ENCODE assay signal across 24 cellular contexts in the genomic region with DNA sequence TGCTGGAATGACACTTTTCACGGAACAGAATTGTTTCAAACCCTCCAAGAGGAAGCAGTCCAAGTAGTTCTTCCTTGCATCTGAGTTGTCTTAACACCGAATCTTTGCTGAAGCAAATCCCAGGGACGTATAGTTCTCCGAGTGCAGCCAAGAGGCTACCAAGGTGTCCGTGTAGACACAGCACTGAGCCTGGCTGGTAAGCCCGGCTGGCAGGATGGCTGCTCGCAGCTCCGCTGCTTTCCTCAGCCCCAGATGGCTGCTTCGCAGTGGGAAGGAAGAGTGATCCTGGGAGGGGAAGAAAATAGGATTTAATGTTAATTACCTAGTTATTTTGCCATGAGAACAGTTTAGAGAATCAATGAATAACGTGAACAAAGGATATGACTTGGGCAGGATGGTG.
DNase-seq lines count a peak whose midpoint lies in the region; ATAC-seq, FAIRE-seq and TF ChIP-seq lines count a peak whose summit lies in the region.
"Had no signal": no experiment of that assay in that cellular context is flagged by ENCODE, and none has a peak within 500 bp of the region (broad histone marks: within the 10 kb centered on the region; RNA-seq: fewer than 3 reads in every experiment).

No MANE protein-coding gene starts in this region.

- no peak for FAIRE-seq in H1 (lab: Jason Lieb, UNC)
- FAIRE-seq: A204.1, D721Med, G401.6, GM19239 had no signal

- peaks cover 49% of the 10 kb centered on the region for H3K27me3 ChIP-seq in IMR-90 (ENCODE audit: control insufficient read depth, insufficient read depth, low read length)
- peaks cover 0 to 2% (median 0%) of the 10 kb centered on the region in 4 experiments; a peak in 1 of 7 replicates for H3K27me3 ChIP-seq in H1 (replicated peaks in 1 of 4; ENCODE audit: control insufficient read depth in 3 of 4, extremely low read depth in 1 of 4, insufficient read depth in 3 of 4, low read length in 3 of 4)
- H3K27me3 ChIP-seq: BE2C, BLaER1 had no signal

- dilution Hi-C loops in IMR-90 (cut with HindIII; ENCODE audit: low sequenced_read_pairs, unreplicated experiment), result no loop called here

- H3K79me2 ChIP-seq in H1 (ENCODE audit: control insufficient read depth in 1 of 2, insufficient read depth in 2 of 2, low read length in 2 of 2), result no peaks in the 10 kb centered on the region

- peaks cover 16% of the 10 kb centered on the region for H3K23me2 ChIP-seq in H1 (ENCODE audit: low read depth, low read length)

- H3K27me3 Mint-ChIP-seq in activated CD4-positive, alpha-beta memory T cell treated with anti-CD3 and anti-CD28 coated beads for 36 hours, result peaks cover 9% of the 10 kb centered on the region
- H3K27me3 Mint-ChIP-seq in activated CD4-positive, alpha-beta memory T cell treated with anti-CD3 and anti-CD28 coated beads, Interleukin-2, amount 10 ng/mL, durations not matched to agents 7 days and 5 days, result peaks cover 8% of the 10 kb centered on the region
- peaks cover 3 to 8% of the 10 kb centered on the region in 2 donors for H3K27me3 Mint-ChIP-seq in natural killer cell (ENCODE audit: low read depth in 2 of 2)

- H2BK15ac ChIP-seq in IMR-90 (ENCODE audit: low read depth, low read length) (no peak overlapping the region), H1 (ENCODE audit: low read length) (no peak overlapping the region; the same call in 1 of the 2 replicates)

- H3K18ac ChIP-seq in IMR-90 (ENCODE audit: low read depth, low read length) (no peak overlapping the region), H1 (ENCODE audit: extremely low read depth, low read length) (no peak overlapping the region)

- no TSS peak for BruUV-seq in IMR-90 (replicated peaks; lab: Mats Ljungman, UMichigan)

- no peak for ATAC-seq in IMR-90 (ENCODE audit: low read depth)
- no peak for ATAC-seq in HG03039 (IDR thresholded peaks at IDR 0.05; ENCODE audit: unreplicated experiment)
- no peak for ATAC-seq in natural killer cell
- no peak for ATAC-seq in HG03521 (IDR thresholded peaks at IDR 0.05; ENCODE audit: unreplicated experiment)

- 83% methylated on average over 4 of the region's 10 CpGs; no CpG with 5 or more reads in 1 of the 2 experiments for WGBS in IMR-90 (ENCODE audit: extremely low coverage in 2 of 2, insufficient read length in 1 of 2), 2 experiments
- 92% methylated on average over 10 of the region's 10 CpGs; no CpG with 5 or more reads in 1 of the 2 experiments for WGBS in H1 (ENCODE audit: extremely low coverage in 1 of 2, insufficient coverage in 1 of 2, insufficient read length in 1 of 2, insufficient replicate concordance in 2 of 2, low coverage in 1 of 2, low lambda C conversion rate in 2 of 2, missing lambda C conversion rate in 1 of 2), 2 experiments

- no peaks in the 10 kb centered on the region; the same call in 1 of the 2 replicates for H4K20me1 ChIP-seq in IMR-90 (ENCODE audit: insufficient read depth, low read length)
- peaks cover 0 to 11% of the 10 kb centered on the region in 2 experiments for H4K20me1 ChIP-seq in H1 (replicated peaks in 1 of 2; ENCODE audit: control insufficient read depth in 1 of 2, insufficient read depth in 2 of 2, low read length in 2 of 2)
- H4K20me1 ChIP-seq: BLaER1 had no signal

- H3K4me1 Mint-ChIP-seq in activated CD4-positive, alpha-beta memory T cell treated with anti-CD3 and anti-CD28 coated beads for 36 hours (ENCODE audit: low read depth), result no peaks in the 10 kb centered on the region
- H3K4me1 Mint-ChIP-seq in activated CD4-positive, alpha-beta memory T cell treated with anti-CD3 and anti-CD28 coated beads, Interleukin-2, amount 10 ng/mL, durations not matched to agents 7 days and 5 days, result no peaks in the 10 kb centered on the region
- no peaks in the 10 kb centered on the region for H3K4me1 Mint-ChIP-seq in natural killer cell
- H3K4me1 Mint-ChIP-seq: CD4-positive, alpha-beta memory T cell had no signal

- no peaks in the 10 kb centered on the region for H3K4me1 ChIP-seq in IMR-90 (ENCODE audit: control insufficient read depth, insufficient read depth, low read length)
- H3K4me1 ChIP-seq in H1 (replicated peaks in 1 of 4; ENCODE audit: control insufficient read depth in 3 of 4, insufficient read depth in 4 of 4, low read length in 3 of 4), result peaks cover 0 to 7% (median 3%) of the 10 kb centered on the region in 4 experiments
- H3K4me1 ChIP-seq: Caco-2 had no signal

- H4K91ac ChIP-seq in IMR-90 (ENCODE audit: insufficient read depth, low read depth, low read length) (no peak overlapping the region), H1 (replicated peaks; ENCODE audit: insufficient read length, low read length) (no peak overlapping the region)

- H4K8ac ChIP-seq in IMR-90 (ENCODE audit: low read depth in 2 of 2, low read length in 2 of 2) (no peak overlapping the region), H1 (ENCODE audit: extremely low read depth, insufficient read depth, low read length) (no peak overlapping the region)

- H3K27ac Mint-ChIP-seq in activated CD4-positive, alpha-beta memory T cell treated with anti-CD3 and anti-CD28 coated beads for 36 hours, result no peak overlapping the region
- H3K27ac Mint-ChIP-seq in activated CD4-positive, alpha-beta memory T cell treated with anti-CD3 and anti-CD28 coated beads, Interleukin-2, amount 10 ng/mL, durations not matched to agents 7 days and 5 days, result no peak overlapping the region
- no peak overlapping the region for H3K27ac Mint-ChIP-seq in natural killer cell
- H3K27ac Mint-ChIP-seq: CD14-positive monocyte; CD4-positive, alpha-beta memory T cell; CD4-positive, CD25-positive, alpha-beta regulatory T cell had no signal

- TF ChIP-seq RAD21 in IMR-90 (IDR thresholded peaks at IDR 0.05; ENCODE audit: low read length) (no peak), H1 (IDR thresholded peaks at IDR 0.05 in 1 of 2, conservative IDR thresholded peaks at IDR 0.05 in 1 of 2; ENCODE audit: low read depth in 2 of 2, low read length in 2 of 2) (no peak)

- H3K56ac ChIP-seq in IMR-90 (ENCODE audit: extremely low read depth, insufficient read depth, low read length) (no peak overlapping the region), H1 (replicated peaks; ENCODE audit: insufficient read length, low read depth, low read length) (peak overlapping the region; percentile 62)

- H2BK12ac ChIP-seq in H1 (ENCODE audit: low read depth, low read length), result no peak overlapping the region

- H3K9me1 ChIP-seq in IMR-90 (ENCODE audit: insufficient read depth, low read length), result peaks cover 10% of the 10 kb centered on the region; the same call in 1 of the 2 replicates

- no peak overlapping the region for H2AK5ac ChIP-seq in IMR-90 (ENCODE audit: low read depth, low read length)
- no peak overlapping the region for H2AK5ac ChIP-seq in H1 (ENCODE audit: low read depth, low read length)

- H2BK120ac ChIP-seq in IMR-90 (ENCODE audit: low read depth, low read length), result no peak overlapping the region
- no peak overlapping the region for H2BK120ac ChIP-seq in H1 (replicated peaks; ENCODE audit: low read depth, low read length)

- CTCF ChIA-PET in activated CD4-positive, alpha-beta memory T cell treated with anti-CD3 and anti-CD28 coated beads for 36 hours (lab: Charles Lee), result no interaction called here
- CTCF ChIA-PET in activated CD4-positive, alpha-beta memory T cell treated with anti-CD3 and anti-CD28 coated beads, Interleukin-2, amount 10 ng/mL, durations not matched to agents 7 days and 5 days (lab: Charles Lee), result no interaction called here
- CTCF ChIA-PET in IMR-90 (lab: Yijun Ruan, JAX) (no interaction called here), H1 (lab: Charles Lee; ENCODE audit: partially characterized antibody) (interaction anchor here (1.1 to 1.2 kb wide), 2 partner anchors 17 to 119 kb away, joined by 3 to 4 read pairs; no protein-coding TSS in a partner anchor)

- H3K4me2 ChIP-seq in IMR-90 (ENCODE audit: low read depth, low read length) (no peak overlapping the region), H1 (ENCODE audit: insufficient read depth in 1 of 2, low read depth in 2 of 2, low read length in 2 of 2) (no peak overlapping the region)
- H3K4me2 ChIP-seq: BLaER1 had no signal

- no peaks in the 10 kb centered on the region for H3K36me3 ChIP-seq in IMR-90 (ENCODE audit: control insufficient read depth, insufficient read depth, low read length)
- no peaks in the 10 kb centered on the region; a peak in 2 of 8 replicates for H3K36me3 ChIP-seq in H1 (ENCODE audit: control insufficient read depth in 2 of 4, insufficient read depth in 4 of 4, low read length in 3 of 4)
- H3K36me3 ChIP-seq: BE2C, BLaER1 had no signal

- no peak overlapping the region for H3K4me3 Mint-ChIP-seq in activated CD4-positive, alpha-beta memory T cell treated with anti-CD3 and anti-CD28 coated beads for 36 hours
- H3K4me3 Mint-ChIP-seq in activated CD4-positive, alpha-beta memory T cell treated with anti-CD3 and anti-CD28 coated beads, Interleukin-2, amount 10 ng/mL, durations not matched to agents 7 days and 5 days, result no peak overlapping the region
- no peak overlapping the region for H3K4me3 Mint-ChIP-seq in natural killer cell
- H3K4me3 Mint-ChIP-seq: CD14-positive monocyte; CD4-positive, alpha-beta memory T cell; CD4-positive, CD25-positive, alpha-beta regulatory T cell had no signal

- no peaks in the 10 kb centered on the region for H3K9me3 Mint-ChIP-seq in activated CD4-positive, alpha-beta memory T cell treated with anti-CD3 and anti-CD28 coated beads for 36 hours
- no peaks in the 10 kb centered on the region for H3K9me3 Mint-ChIP-seq in activated CD4-positive, alpha-beta memory T cell treated with anti-CD3 and anti-CD28 coated beads, Interleukin-2, amount 10 ng/mL, durations not matched to agents 7 days and 5 days
- no peaks in the 10 kb centered on the region for H3K9me3 Mint-ChIP-seq in natural killer cell
- H3K9me3 Mint-ChIP-seq: CD14-positive monocyte; CD4-positive, alpha-beta memory T cell had no signal

- H2AK9ac ChIP-seq in IMR-90 (replicated peaks; ENCODE audit: low read depth, low read length, poor library complexity), result no peak overlapping the region

- no peaks in the 10 kb centered on the region for H3K9me3 ChIP-seq in IMR-90 (ENCODE audit: control insufficient read depth, insufficient read depth, low read length)
- H3K9me3 ChIP-seq in H1 (ENCODE audit: insufficient read depth in 2 of 2, low read depth in 1 of 2, low read length in 1 of 2), result no peaks in the 10 kb centered on the region
- H3K9me3 ChIP-seq: BE2C, BLaER1, Caco-2 had no signal

- POLR2A ChIA-PET in activated CD4-positive, alpha-beta memory T cell treated with anti-CD3 and anti-CD28 coated beads for 36 hours (lab: Charles Lee), result no interaction called here
- POLR2A ChIA-PET in activated CD4-positive, alpha-beta memory T cell treated with anti-CD3 and anti-CD28 coated beads, Interleukin-2, amount 10 ng/mL, durations not matched to agents 7 days and 5 days (lab: Charles Lee), result no interaction called here
- POLR2A ChIA-PET in IMR-90 (lab: Charles Lee; ENCODE audit: unreplicated experiment), result no interaction called here
- POLR2A ChIA-PET in H1 (lab: Charles Lee; ENCODE audit: partially characterized antibody), result no interaction called here

- H3K4me3 ChIP-seq in IMR-90 (ENCODE audit: insufficient read depth, low read depth, low read length), result no peak overlapping the region
- H3K4me3 ChIP-seq in H1 (ENCODE audit: extremely low read depth in 1 of 4, insufficient read depth in 2 of 4, low read depth in 3 of 4, low read length in 4 of 4), result no peak overlapping the region
- H3K4me3 ChIP-seq: BLaER1 had no signal

- H3K79me1 ChIP-seq in IMR-90 (ENCODE audit: low read depth in 1 of 2, low read length in 2 of 2), result no peaks in the 10 kb centered on the region
- no peaks in the 10 kb centered on the region; the same call in 1 of the 2 replicates for H3K79me1 ChIP-seq in H1 (ENCODE audit: low read depth, low read length)

- H2BK5ac ChIP-seq in IMR-90 (ENCODE audit: low read depth, low read length, poor library complexity, severe bottlenecking) (peak overlapping the region; percentile 73), H1 (ENCODE audit: low read depth, low read length) (0 out of 2 replicates have a peak overlapping the region, but pooled peaks have one; percentile 32)

- H3K27ac ChIP-seq in IMR-90 (ENCODE audit: insufficient read depth, low read length) (no peak overlapping the region), H1 (ENCODE audit: low read depth, low read length) (no peak overlapping the region)
- H3K27ac ChIP-seq: BLaER1 had no signal

- no peak overlapping the region for H2BK20ac ChIP-seq in IMR-90 (ENCODE audit: low read depth, low read length)
- no peak overlapping the region for H2BK20ac ChIP-seq in H1 (ENCODE audit: low read length)

- H2AFZ ChIP-seq in IMR-90 (replicated peaks; ENCODE audit: low read length, poor library complexity) (no peak overlapping the region), H1 (ENCODE audit: low read length) (no peak overlapping the region)

- H4K5ac ChIP-seq in IMR-90 (ENCODE audit: low read depth, low read length) (no peak overlapping the region), H1 (ENCODE audit: insufficient read length, low read depth, low read length) (no peak overlapping the region)

- peak; percentile 4 for DNase-seq in activated CD4-positive, alpha-beta memory T cell treated with anti-CD3 and anti-CD28 coated beads for 36 hours
- no peak for DNase-seq in activated CD4-positive, alpha-beta memory T cell treated with anti-CD3 and anti-CD28 coated beads, Interleukin-2, amount 10 ng/mL, durations not matched to agents 7 days and 5 days
- DNase-seq in IMR-90, result no peak
- DNase-seq in H1 (ENCODE audit: low read depth in 1 of 2, low spot score in 2 of 2), result no peak
- peak; percentile 59 for DNase-seq in retina
- DNase-seq in natural killer cell, result no peak
- DNase-seq: 8988T; ACHN; BE2C; C1 segment of cervical spinal cord; Caco-2; Calu3; CD4-positive, alpha-beta memory T cell; CD4-positive, CD25-positive, alpha-beta regulatory T cell; DMS79 treated with DMSO at 0.1 percent for 48 hours; GF-D8 had no signal

- TF ChIP-seq EP300 in H1 (IDR thresholded peaks at IDR 0.05; ENCODE audit: borderline replicate concordance in 1 of 2, low read depth in 2 of 2, low read length in 2 of 2), result no peak

- no peaks in the 10 kb centered on the region for H3K36me3 Mint-ChIP-seq in activated CD4-positive, alpha-beta memory T cell treated with anti-CD3 and anti-CD28 coated beads for 36 hours
- H3K36me3 Mint-ChIP-seq in activated CD4-positive, alpha-beta memory T cell treated with anti-CD3 and anti-CD28 coated beads, Interleukin-2, amount 10 ng/mL, durations not matched to agents 7 days and 5 days (ENCODE audit: low read depth), result no peaks in the 10 kb centered on the region
- no peaks in the 10 kb centered on the region for H3K36me3 Mint-ChIP-seq in natural killer cell
- H3K36me3 Mint-ChIP-seq: CD14-positive monocyte; CD4-positive, alpha-beta memory T cell; CD4-positive, CD25-positive, alpha-beta regulatory T cell had no signal

- intact Hi-C loops in activated CD4-positive, alpha-beta memory T cell treated with anti-CD3 and anti-CD28 coated beads for 36 hours (cut with micrococcal nuclease), result no loop called here
- intact Hi-C loops in IMR-90 (cut with micrococcal nuclease) (no loop called here), natural killer cell (cut with micrococcal nuclease) (no loop called here)

- in situ Hi-C loops in IMR-90 (cut with MboI; ENCODE audit: low sequenced_read_pairs), result no loop called here

- TF ChIP-seq POLR2A in IMR-90 (IDR thresholded peaks at IDR 0.05; ENCODE audit: low read depth, low read length) (no peak), H1 (IDR thresholded peaks at IDR 0.05; ENCODE audit: control extremely low read depth in 1 of 2, low read depth in 2 of 2, low read length in 2 of 2) (no peak)

- no peak overlapping the region for H3K14ac ChIP-seq in IMR-90 (replicated peaks; ENCODE audit: low read depth, low read length)
- no peak overlapping the region for H3K14ac ChIP-seq in H1 (ENCODE audit: insufficient read length)

- H3K23ac ChIP-seq in IMR-90 (ENCODE audit: low read depth, low read length) (no peak overlapping the region), H1 (ENCODE audit: insufficient read length) (no peak overlapping the region)

- H3K4ac ChIP-seq in IMR-90 (ENCODE audit: low read depth, low read length) (no peak overlapping the region), H1 (replicated peaks; ENCODE audit: insufficient read length, low read depth, low read length) (no peak overlapping the region)

- TF ChIP-seq CTCF in IMR-90 (conservative IDR thresholded peaks at IDR 0.05; ENCODE audit: low read depth, low read length) (no peak), H1 (IDR thresholded peaks at IDR 0.05; ENCODE audit: control extremely low read depth in 1 of 3, insufficient read depth in 1 of 3, low read depth in 1 of 3, low read length in 3 of 3) (no peak), natural killer cell (IDR thresholded peaks at IDR 0.05) (no peak)

- H3K9ac ChIP-seq in IMR-90 (ENCODE audit: low read depth, low read length), result no peak overlapping the region
- no peak overlapping the region for H3K9ac ChIP-seq in H1 (replicated peaks in 1 of 4; ENCODE audit: extremely low read depth in 1 of 4, low read depth in 3 of 4, low read length in 3 of 4)
- H3K9ac ChIP-seq: BLaER1 had no signal

Comparison
In these comparisons a context has a peak if more than half of its experiments do, and no peak if none do; other contexts are left out.
1. DNase-seq: peak in activated CD4-positive, alpha-beta memory T cell treated with anti-CD3 and anti-CD28 coated beads for 36 hours (single experiment) and retina (single experiment); none in activated CD4-positive, alpha-beta memory T cell treated with anti-CD3 and anti-CD28 coated beads, Interleukin-2, amount 10 ng/mL, durations not matched to agents 7 days and 5 days (single experiment), IMR-90 (single experiment), H1 (0 of 2) and natural killer cell (single experiment).